2 cellular contexts compared by ENCODE assay signal in the genomic region with DNA sequence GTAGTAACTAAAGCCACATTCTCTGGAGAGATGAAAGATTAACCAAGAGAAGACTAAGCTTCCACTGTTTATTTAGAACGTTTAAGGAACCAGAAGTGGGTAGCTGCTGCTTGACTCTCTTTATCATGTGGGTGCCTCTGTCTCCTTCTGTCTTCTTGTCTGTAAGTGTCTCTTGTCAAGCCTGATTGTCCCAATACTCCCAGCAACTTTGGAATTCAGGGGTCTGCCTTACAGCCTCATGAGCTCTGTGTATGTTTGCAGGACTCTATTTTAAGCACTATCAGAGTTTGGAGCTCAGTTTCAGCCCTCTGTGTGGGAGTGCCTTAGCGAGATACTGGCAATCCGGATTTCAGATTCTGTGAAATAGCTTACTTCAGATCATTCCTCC.
TF ChIP-seq lines count a peak whose summit lies in the region.

No MANE protein-coding gene starts in this region.

TF ChIP-seq in GM23338, 12 proteins besides CTCF, POLR2A, EP300 and RAD21:
- no peak for TF ChIP-seq ZNF331 (CRISPR knock-in tag; IDR thresholded peaks at IDR 0.05; ENCODE audit: low read depth)
- TF ChIP-seq JUNB (IDR thresholded peaks at IDR 0.05; ENCODE audit: unreplicated experiment) = no peak
- no peak for TF ChIP-seq NANOG (IDR thresholded peaks at IDR 0.05; ENCODE audit: borderline replicate concordance)
- TF ChIP-seq EZH2phosphoT487 (IDR thresholded peaks at IDR 0.05; ENCODE audit: unreplicated experiment) = no peak
- TF ChIP-seq, protein P1, sequence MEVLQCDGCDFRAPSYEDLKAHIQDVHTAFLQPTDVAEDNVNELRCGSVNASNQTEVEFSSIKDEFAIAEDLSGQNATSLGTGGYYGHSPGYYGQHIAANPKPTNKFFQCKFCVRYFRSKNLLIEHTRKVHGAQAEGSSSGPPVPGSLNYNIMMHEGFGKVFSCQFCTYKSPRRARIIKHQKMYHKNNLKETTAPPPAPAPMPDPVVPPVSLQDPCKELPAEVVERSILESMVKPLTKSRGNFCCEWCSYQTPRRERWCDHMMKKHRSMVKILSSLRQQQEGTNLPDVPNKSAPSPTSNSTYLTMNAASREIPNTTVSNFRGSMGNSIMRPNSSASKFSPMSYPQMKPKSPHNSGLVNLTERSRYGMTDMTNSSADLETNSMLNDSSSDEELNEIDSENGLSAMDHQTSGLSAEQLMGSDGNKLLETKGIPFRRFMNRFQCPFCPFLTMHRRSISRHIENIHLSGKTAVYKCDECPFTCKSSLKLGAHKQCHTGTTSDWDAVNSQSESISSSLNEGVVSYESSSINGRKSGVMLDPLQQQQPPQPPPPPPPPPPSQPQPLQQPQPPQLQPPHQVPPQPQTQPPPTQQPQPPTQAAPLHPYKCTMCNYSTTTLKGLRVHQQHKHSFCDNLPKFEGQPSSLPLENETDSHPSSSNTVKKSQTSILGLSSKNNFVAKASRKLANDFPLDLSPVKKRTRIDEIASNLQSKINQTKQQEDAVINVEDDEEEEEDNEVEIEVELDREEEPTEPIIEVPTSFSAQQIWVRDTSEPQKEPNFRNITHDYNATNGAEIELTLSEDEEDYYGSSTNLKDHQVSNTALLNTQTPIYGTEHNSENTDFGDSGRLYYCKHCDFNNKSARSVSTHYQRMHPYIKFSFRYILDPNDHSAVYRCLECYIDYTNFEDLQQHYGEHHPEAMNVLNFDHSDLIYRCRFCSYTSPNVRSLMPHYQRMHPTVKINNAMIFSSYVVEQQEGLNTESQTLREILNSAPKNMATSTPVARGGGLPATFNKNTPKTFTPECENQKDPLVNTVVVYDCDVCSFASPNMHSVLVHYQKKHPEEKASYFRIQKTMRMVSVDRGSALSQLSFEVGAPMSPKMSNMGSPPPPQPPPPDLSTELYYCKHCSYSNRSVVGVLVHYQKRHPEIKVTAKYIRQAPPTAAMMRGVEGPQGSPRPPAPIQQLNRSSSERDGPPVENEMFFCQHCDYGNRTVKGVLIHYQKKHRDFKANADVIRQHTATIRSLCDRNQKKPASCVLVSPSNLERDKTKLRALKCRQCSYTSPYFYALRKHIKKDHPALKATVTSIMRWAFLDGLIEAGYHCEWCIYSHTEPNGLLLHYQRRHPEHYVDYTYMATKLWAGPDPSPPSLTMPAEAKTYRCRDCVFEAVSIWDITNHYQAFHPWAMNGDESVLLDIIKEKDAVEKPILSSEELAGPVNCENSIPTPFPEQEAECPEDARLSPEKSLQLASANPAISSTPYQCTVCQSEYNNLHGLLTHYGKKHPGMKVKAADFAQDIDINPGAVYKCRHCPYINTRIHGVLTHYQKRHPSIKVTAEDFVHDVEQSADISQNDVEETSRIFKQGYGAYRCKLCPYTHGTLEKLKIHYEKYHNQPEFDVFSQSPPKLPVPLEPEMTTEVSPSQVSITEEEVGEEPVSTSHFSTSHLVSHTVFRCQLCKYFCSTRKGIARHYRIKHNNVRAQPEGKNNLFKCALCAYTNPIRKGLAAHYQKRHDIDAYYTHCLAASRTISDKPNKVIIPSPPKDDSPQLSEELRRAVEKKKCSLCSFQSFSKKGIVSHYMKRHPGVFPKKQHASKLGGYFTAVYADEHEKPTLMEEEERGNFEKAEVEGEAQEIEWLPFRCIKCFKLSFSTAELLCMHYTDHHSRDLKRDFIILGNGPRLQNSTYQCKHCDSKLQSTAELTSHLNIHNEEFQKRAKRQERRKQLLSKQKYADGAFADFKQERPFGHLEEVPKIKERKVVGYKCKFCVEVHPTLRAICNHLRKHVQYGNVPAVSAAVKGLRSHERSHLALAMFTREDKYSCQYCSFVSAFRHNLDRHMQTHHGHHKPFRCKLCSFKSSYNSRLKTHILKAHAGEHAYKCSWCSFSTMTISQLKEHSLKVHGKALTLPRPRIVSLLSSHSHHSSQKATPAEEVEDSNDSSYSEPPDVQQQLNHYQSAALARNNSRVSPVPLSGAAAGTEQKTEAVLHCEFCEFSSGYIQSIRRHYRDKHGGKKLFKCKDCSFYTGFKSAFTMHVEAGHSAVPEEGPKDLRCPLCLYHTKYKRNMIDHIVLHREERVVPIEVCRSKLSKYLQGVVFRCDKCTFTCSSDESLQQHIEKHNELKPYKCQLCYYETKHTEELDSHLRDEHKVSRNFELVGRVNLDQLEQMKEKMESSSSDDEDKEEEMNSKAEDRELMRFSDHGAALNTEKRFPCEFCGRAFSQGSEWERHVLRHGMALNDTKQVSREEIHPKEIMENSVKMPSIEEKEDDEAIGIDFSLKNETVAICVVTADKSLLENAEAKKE (CRISPR knock-in tag; IDR thresholded peaks at IDR 0.05) = no peak
- no peak for TF ChIP-seq ZNF114 (CRISPR knock-in tag; IDR thresholded peaks at IDR 0.05)
- no peak for TF ChIP-seq STAT1 (IDR thresholded peaks at IDR 0.05; ENCODE audit: unreplicated experiment)
- TF ChIP-seq CREB1 (CRISPR knock-in tag; IDR thresholded peaks at IDR 0.05; ENCODE audit: low read depth) = no peak
- TF ChIP-seq, protein P2, sequence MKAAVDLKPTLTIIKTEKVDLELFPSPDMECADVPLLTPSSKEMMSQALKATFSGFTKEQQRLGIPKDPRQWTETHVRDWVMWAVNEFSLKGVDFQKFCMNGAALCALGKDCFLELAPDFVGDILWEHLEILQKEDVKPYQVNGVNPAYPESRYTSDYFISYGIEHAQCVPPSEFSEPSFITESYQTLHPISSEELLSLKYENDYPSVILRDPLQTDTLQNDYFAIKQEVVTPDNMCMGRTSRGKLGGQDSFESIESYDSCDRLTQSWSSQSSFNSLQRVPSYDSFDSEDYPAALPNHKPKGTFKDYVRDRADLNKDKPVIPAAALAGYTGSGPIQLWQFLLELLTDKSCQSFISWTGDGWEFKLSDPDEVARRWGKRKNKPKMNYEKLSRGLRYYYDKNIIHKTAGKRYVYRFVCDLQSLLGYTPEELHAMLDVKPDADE (IDR thresholded peaks at IDR 0.05) = no peak
- TF ChIP-seq EZH2 (IDR thresholded peaks at IDR 0.05; ENCODE audit: low read depth, unreplicated experiment) = no peak
- no peak for TF ChIP-seq POLR2AphosphoS5 (IDR thresholded peaks at IDR 0.05; ENCODE audit: low read depth)

TF ChIP-seq in K562, 482 proteins besides CTCF, POLR2A, EP300 and RAD21 (continues in another document):
- TF ChIP-seq SOX6 (IDR thresholded peaks at IDR 0.05) = peak; percentile 9; the same call in 1 of the 2 replicates
- TF ChIP-seq RCOR1 (IDR thresholded peaks at IDR 0.05; ENCODE audit: borderline replicate concordance in 1 of 2, low read depth in 2 of 2, low read length in 2 of 2) = peak in 1 of 2 experiments; percentile 62; a peak in 1 of 4 replicates
- TF ChIP-seq SMARCA4 (IDR thresholded peaks at IDR 0.05) = peak; percentile 19; the same call in 1 of the 2 replicates
- TF ChIP-seq U2AF2 (optimal IDR thresholded peaks at IDR 0.05; ENCODE audit: low read depth, low read length) = no peak
- no peak for TF ChIP-seq POU5F1 (IDR thresholded peaks at IDR 0.05; ENCODE audit: borderline replicate concordance, low read depth, low read length, partially characterized antibody)
- no peak for TF ChIP-seq ZC3H4 (CRISPR knock-in tag; IDR thresholded peaks at IDR 0.05; ENCODE audit: borderline replicate concordance)
- TF ChIP-seq, protein P3, sequence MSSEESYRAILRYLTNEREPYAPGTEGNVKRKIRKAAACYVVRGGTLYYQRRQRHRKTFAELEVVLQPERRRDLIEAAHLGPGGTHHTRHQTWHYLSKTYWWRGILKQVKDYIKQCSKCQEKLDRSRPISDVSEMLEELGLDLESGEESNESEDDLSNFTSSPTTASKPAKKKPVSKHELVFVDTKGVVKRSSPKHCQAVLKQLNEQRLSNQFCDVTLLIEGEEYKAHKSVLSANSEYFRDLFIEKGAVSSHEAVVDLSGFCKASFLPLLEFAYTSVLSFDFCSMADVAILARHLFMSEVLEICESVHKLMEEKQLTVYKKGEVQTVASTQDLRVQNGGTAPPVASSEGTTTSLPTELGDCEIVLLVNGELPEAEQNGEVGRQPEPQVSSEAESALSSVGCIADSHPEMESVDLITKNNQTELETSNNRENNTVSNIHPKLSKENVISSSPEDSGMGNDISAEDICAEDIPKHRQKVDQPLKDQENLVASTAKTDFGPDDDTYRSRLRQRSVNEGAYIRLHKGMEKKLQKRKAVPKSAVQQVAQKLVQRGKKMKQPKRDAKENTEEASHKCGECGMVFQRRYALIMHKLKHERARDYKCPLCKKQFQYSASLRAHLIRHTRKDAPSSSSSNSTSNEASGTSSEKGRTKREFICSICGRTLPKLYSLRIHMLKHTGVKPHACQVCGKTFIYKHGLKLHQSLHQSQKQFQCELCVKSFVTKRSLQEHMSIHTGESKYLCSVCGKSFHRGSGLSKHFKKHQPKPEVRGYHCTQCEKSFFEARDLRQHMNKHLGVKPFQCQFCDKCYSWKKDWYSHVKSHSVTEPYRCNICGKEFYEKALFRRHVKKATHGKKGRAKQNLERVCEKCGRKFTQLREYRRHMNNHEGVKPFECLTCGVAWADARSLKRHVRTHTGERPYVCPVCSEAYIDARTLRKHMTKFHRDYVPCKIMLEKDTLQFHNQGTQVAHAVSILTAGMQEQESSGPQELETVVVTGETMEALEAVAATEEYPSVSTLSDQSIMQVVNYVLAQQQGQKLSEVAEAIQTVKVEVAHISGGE (CRISPR knock-in tag; IDR thresholded peaks at IDR 0.05) = no peak
- TF ChIP-seq NFRKB (IDR thresholded peaks at IDR 0.05; ENCODE audit: low read depth) = no peak
- TF ChIP-seq, protein P4, sequence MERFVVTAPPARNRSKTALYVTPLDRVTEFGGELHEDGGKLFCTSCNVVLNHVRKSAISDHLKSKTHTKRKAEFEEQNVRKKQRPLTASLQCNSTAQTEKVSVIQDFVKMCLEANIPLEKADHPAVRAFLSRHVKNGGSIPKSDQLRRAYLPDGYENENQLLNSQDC (CRISPR knock-in tag; IDR thresholded peaks at IDR 0.05) = no peak
- TF ChIP-seq, protein P5, sequence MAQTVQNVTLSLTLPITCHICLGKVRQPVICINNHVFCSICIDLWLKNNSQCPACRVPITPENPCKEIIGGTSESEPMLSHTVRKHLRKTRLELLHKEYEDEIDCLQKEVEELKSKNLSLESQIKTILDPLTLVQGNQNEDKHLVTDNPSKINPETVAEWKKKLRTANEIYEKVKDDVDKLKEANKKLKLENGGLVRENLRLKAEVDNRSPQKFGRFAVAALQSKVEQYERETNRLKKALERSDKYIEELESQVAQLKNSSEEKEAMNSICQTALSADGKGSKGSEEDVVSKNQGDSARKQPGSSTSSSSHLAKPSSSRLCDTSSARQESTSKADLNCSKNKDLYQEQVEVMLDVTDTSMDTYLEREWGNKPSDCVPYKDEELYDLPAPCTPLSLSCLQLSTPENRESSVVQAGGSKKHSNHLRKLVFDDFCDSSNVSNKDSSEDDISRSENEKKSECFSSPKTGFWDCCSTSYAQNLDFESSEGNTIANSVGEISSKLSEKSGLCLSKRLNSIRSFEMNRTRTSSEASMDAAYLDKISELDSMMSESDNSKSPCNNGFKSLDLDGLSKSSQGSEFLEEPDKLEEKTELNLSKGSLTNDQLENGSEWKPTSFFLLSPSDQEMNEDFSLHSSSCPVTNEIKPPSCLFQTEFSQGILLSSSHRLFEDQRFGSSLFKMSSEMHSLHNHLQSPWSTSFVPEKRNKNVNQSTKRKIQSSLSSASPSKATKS (CRISPR knock-in tag; IDR thresholded peaks at IDR 0.05) = no peak
- peak; percentile 72 to 83 for TF ChIP-seq KDM1A (IDR thresholded peaks at IDR 0.05)
- no peak for TF ChIP-seq MEF2A (IDR thresholded peaks at IDR 0.05; ENCODE audit: control insufficient read depth, low read depth, low read length)
- TF ChIP-seq RBM14 (IDR thresholded peaks at IDR 0.05; ENCODE audit: borderline replicate concordance, insufficient read depth, low read depth, low read length) = no peak
- TF ChIP-seq, protein P6, sequence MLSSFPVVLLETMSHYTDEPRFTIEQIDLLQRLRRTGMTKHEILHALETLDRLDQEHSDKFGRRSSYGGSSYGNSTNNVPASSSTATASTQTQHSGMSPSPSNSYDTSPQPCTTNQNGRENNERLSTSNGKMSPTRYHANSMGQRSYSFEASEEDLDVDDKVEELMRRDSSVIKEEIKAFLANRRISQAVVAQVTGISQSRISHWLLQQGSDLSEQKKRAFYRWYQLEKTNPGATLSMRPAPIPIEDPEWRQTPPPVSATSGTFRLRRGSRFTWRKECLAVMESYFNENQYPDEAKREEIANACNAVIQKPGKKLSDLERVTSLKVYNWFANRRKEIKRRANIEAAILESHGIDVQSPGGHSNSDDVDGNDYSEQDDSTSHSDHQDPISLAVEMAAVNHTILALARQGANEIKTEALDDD (IDR thresholded peaks at IDR 0.05) = peak; percentile 99
- TF ChIP-seq XRCC5 (IDR thresholded peaks at IDR 0.05; ENCODE audit: low read depth, low read length) = no peak
- TF ChIP-seq TBL1XR1 (IDR thresholded peaks at IDR 0.05; ENCODE audit: low read length in 2 of 2) = peak in 1 of 2 experiments; percentile 17; a peak in 1 of 4 replicates
- no peak for TF ChIP-seq ZNF696 (CRISPR knock-in tag; conservative IDR thresholded peaks at IDR 0.05)
- TF ChIP-seq CBX3 (IDR thresholded peaks at IDR 0.05; ENCODE audit: borderline replicate concordance in 1 of 2, low read length in 2 of 2) = no peak
- no peak for TF ChIP-seq GABPB2 (CRISPR knock-in tag; conservative IDR thresholded peaks at IDR 0.05)
- no peak for TF ChIP-seq MECOM (CRISPR knock-in tag; IDR thresholded peaks at IDR 0.05)
- TF ChIP-seq, protein P7, sequence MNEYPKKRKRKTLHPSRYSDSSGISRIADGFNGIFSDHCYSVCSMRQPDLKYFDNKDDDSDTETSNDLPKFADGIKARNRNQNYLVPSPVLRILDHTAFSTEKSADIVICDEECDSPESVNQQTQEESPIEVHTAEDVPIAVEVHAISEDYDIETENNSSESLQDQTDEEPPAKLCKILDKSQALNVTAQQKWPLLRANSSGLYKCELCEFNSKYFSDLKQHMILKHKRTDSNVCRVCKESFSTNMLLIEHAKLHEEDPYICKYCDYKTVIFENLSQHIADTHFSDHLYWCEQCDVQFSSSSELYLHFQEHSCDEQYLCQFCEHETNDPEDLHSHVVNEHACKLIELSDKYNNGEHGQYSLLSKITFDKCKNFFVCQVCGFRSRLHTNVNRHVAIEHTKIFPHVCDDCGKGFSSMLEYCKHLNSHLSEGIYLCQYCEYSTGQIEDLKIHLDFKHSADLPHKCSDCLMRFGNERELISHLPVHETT (CRISPR knock-in tag; conservative IDR thresholded peaks at IDR 0.05 in 1 of 2, IDR thresholded peaks at IDR 0.05 in 1 of 2) = peak in 1 of 2 experiments; percentile 43; a peak in 1 of 4 replicates
- no peak for TF ChIP-seq PRPF4 (IDR thresholded peaks at IDR 0.05; ENCODE audit: insufficient read depth, low read depth, low read length, poor library complexity, severe bottlenecking)
- no peak for TF ChIP-seq HSF4 (CRISPR knock-in tag; IDR thresholded peaks at IDR 0.05; ENCODE audit: borderline replicate concordance)
- no peak for TF ChIP-seq BMI1 (IDR thresholded peaks at IDR 0.05; ENCODE audit: low read length)
- TF ChIP-seq TCF3 (CRISPR knock-in tag; IDR thresholded peaks at IDR 0.05) = peak; percentile 43; the same call in 1 of the 2 replicates
- TF ChIP-seq SLC30A9 (CRISPR knock-in tag; IDR thresholded peaks at IDR 0.05) = no peak
- TF ChIP-seq, protein P8, sequence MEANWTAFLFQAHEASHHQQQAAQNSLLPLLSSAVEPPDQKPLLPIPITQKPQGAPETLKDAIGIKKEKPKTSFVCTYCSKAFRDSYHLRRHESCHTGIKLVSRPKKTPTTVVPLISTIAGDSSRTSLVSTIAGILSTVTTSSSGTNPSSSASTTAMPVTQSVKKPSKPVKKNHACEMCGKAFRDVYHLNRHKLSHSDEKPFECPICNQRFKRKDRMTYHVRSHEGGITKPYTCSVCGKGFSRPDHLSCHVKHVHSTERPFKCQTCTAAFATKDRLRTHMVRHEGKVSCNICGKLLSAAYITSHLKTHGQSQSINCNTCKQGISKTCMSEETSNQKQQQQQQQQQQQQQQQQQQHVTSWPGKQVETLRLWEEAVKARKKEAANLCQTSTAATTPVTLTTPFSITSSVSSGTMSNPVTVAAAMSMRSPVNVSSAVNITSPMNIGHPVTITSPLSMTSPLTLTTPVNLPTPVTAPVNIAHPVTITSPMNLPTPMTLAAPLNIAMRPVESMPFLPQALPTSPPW (CRISPR knock-in tag; IDR thresholded peaks at IDR 0.05) = no peak
- TF ChIP-seq ARID1B (IDR thresholded peaks at IDR 0.05) = peak; percentile 71
